8 cellular contexts compared by ENCODE assay signal in the genomic region with DNA sequence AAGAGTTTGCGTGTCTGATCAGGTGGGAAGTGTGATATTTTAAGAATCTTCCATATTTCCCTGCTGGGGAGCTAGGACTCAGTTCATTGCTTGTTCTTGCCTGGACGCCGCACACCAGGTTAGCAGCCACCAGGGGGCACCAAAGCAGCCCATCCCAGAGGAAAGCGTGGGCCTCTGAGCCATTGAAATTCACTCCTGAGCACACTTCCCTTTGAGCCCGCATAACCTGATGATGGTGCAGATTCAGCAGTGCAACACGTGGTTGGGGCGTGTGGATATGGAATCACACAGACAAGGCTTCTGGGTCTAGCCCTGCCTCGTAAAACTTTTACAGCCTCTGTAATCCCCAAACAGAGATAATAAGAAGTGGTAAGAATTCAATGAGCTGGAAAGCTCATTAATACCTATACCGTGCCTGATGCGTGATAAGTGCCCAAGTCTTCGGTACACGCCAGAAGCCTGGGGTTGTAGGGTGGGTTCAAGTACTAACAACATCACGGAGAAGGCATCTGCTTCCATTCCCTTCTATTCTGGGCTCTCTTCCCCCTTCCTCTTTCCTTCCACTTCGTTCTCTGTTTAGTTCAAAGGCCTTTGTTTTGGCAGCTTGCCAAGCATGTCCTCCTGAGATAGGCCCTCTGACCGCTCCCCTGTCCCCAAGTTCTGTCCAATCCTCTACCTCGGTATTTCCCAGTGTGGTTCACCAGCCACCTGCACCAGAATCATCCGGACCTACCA.
DNase-seq lines count a peak whose midpoint lies in the region; ATAC-seq and TF ChIP-seq lines count a peak whose summit lies in the region.

No MANE protein-coding gene starts in this region.

- peak overlapping the region; percentile 10; the same call in 1 of the 2 replicates for H3K4me2 ChIP-seq in OCI-LY1 (ENCODE audit: low read length)

- no peak for TF ChIP-seq POLR2A in erythroblast (IDR thresholded peaks at IDR 0.05; ENCODE audit: low read length)

- no peaks in the 10 kb centered on the region for H3F3A ChIP-seq in OCI-LY1 (ENCODE audit: insufficient read depth, low read length)

- H3K9ac ChIP-seq in OCI-LY1 (ENCODE audit: low read length) = no peak overlapping the region

- peak; percentile 99 for TF ChIP-seq CTCF in OCI-LY1 (IDR thresholded peaks at IDR 0.05; ENCODE audit: low read length)

- H3K4me1 ChIP-seq in OCI-LY1 (ENCODE audit: insufficient read depth, low read length, severe bottlenecking) = no peaks in the 10 kb centered on the region

- no peaks in the 10 kb centered on the region for H3K36me3 ChIP-seq in OCI-LY1 (ENCODE audit: insufficient read depth, low read length)

- H3K4me3 ChIP-seq in OCI-LY1 (ENCODE audit: low read depth, low read length, poor library complexity, severe bottlenecking) = no peak overlapping the region

- H4K20me1 ChIP-seq in OCI-LY1 (ENCODE audit: insufficient read depth, low read length) = no peaks in the 10 kb centered on the region

- ATAC-seq in GM21423 (IDR thresholded peaks at IDR 0.05; ENCODE audit: unreplicated experiment) = peak; percentile 82

- H3K9me3 ChIP-seq in OCI-LY1 (ENCODE audit: low read length) = no peaks in the 10 kb centered on the region

- no peaks in the 10 kb centered on the region for H3K27me3 ChIP-seq in OCI-LY1 (ENCODE audit: insufficient read depth, low read length)

- no peak overlapping the region for H3K27ac ChIP-seq in OCI-LY1 (ENCODE audit: low read depth, low read length, poor library complexity, severe bottlenecking)

- H2AFZ ChIP-seq in OCI-LY1 (ENCODE audit: low read length) = no peak overlapping the region

- no peaks in the 10 kb centered on the region for H3K9me2 ChIP-seq in OCI-LY1 (ENCODE audit: low read depth, low read length)

- DNase-seq in DMS 273 (lab: John Stamatoyannopoulos, UW; ENCODE audit: unreplicated experiment) = peak; percentile 95
- DNase-seq in HT1080 (ENCODE audit: low read depth) = peak; percentile 74
- DNase-seq in activated T-cell treated with anti-CD3 and anti-CD28 coated beads for 24 hours (ENCODE audit: low read depth) = peak; percentile 65
- DNase-seq in erythroblast (lab: John Stamatoyannopoulos, UW) = peak; percentile 67 to 83
- peak; percentile 92 for DNase-seq in myocyte (ENCODE audit: low read depth)
- peak; percentile 58 for DNase-seq in stimulated activated CD8-positive, alpha-beta memory T cell treated with anti-CD3 and anti-CD28 coated beads, Interleukin-7, amount 100 ng/mL, for 24 hours (ENCODE audit: low read depth)

- H3K79me2 ChIP-seq in OCI-LY1 (ENCODE audit: insufficient read depth, low read length) = no peaks in the 10 kb centered on the region
